In genomic region chr2:48448274-48449061, GRCh38 we compare ENCODE assay signal across 8 cellular contexts. TPM values are rescaled to one million over a fixed set of nuclear protein-coding genes. Genes with fewer than 3 reads are reported as not detected.
DNase-seq lines count a peak whose midpoint lies in the region; ATAC-seq and TF ChIP-seq lines count a peak whose summit lies in the region.

No MANE protein-coding gene starts in this region.

- H3K4me2 ChIP-seq in BLaER1 treated with 17β-estradiol and CSF1 and Interleukin-3, amounts not matched to agents 10 nM and 100 nM = peak overlapping the region; percentile 45 to 79 (median 70); a peak in 21 of 22 replicates

- peak overlapping the region; percentile 96 for H3K27ac Mint-ChIP-seq in activated naive CD8-positive, alpha-beta T cell treated with anti-CD3 and anti-CD28 coated beads, Interleukin-2, amount 10 ng/mL, durations not matched to agents 7 days and 5 days

- H3K36me3 Mint-ChIP-seq in activated naive CD8-positive, alpha-beta T cell treated with anti-CD3 and anti-CD28 coated beads, Interleukin-2, amount 10 ng/mL, durations not matched to agents 7 days and 5 days = peaks cover 26% of the 10 kb centered on the region

- 1 to 12% methylated on average over 5 of the region's 5 CpGs for WGBS in lung, 2 donors

- POLR2A ChIA-PET in activated naive CD8-positive, alpha-beta T cell treated with anti-CD3 and anti-CD28 coated beads, Interleukin-2, amount 10 ng/mL, durations not matched to agents 7 days and 5 days (lab: Charles Lee) = interaction anchor here (0.6 to 2.7 kb wide), 7 partner anchors 10 to 666 kb away, joined by 3 to 13 read pairs (median 4); partner anchors contain the start of gene MSH6

- peak overlapping the region in 10 of 11 experiments; percentile 0 to 85 (median 76); a peak in 20 of 22 replicates for H3K27ac ChIP-seq in BLaER1 treated with 17β-estradiol and CSF1 and Interleukin-3, amounts not matched to agents 10 nM and 100 nM
- peak overlapping the region in 1 of 2 donors; percentile 50 for H3K27ac ChIP-seq in lung (ENCODE audit: low read depth in 1 of 2, low read length in 1 of 2)

- no peaks in the 10 kb centered on the region for H3K27me3 Mint-ChIP-seq in activated naive CD8-positive, alpha-beta T cell treated with anti-CD3 and anti-CD28 coated beads, Interleukin-2, amount 10 ng/mL, durations not matched to agents 7 days and 5 days

- DNase-seq in HS-5 (ENCODE audit: low read depth) = peak; percentile 38
- DNase-seq in activated naive CD8-positive, alpha-beta T cell treated with anti-CD3 and anti-CD28 coated beads, Interleukin-2, amount 10 ng/mL, durations not matched to agents 7 days and 5 days = no peak
- DNase-seq in lung (ENCODE audit: low spot score) = no peak
- no peak for DNase-seq in NCI-H1436 treated with DMSO at 0.1 percent for 48 hours (lab: John Stamatoyannopoulos, UW)
- DNase-seq in posterior vena cava (ENCODE audit: low spot score) = no peak
- no peak for DNase-seq in activated CD4-positive, alpha-beta T cell treated with anti-CD3 and anti-CD28 coated beads, Interleukin-2, amount 50 U/mL, for 4 hours

- peaks cover 57% of the 10 kb centered on the region for H3K4me1 Mint-ChIP-seq in activated naive CD8-positive, alpha-beta T cell treated with anti-CD3 and anti-CD28 coated beads, Interleukin-2, amount 10 ng/mL, durations not matched to agents 7 days and 5 days

- H3K9me3 Mint-ChIP-seq in activated naive CD8-positive, alpha-beta T cell treated with anti-CD3 and anti-CD28 coated beads, Interleukin-2, amount 10 ng/mL, durations not matched to agents 7 days and 5 days = no peaks in the 10 kb centered on the region

- H3K4me3 Mint-ChIP-seq in activated naive CD8-positive, alpha-beta T cell treated with anti-CD3 and anti-CD28 coated beads, Interleukin-2, amount 10 ng/mL, durations not matched to agents 7 days and 5 days = peak overlapping the region; percentile 85

- H3K36me3 ChIP-seq in BLaER1 treated with 17β-estradiol and CSF1 and Interleukin-3, amounts not matched to agents 10 nM and 100 nM = peaks cover 23 to 45% (median 29%) of the 10 kb centered on the region in 11 experiments
- H3K36me3 ChIP-seq in lung (ENCODE audit: control insufficient read depth in 2 of 2, insufficient read depth in 2 of 2, low read length in 2 of 2) = peaks cover 5% of the 10 kb centered on the region in 2 donors

- H3K4me1 ChIP-seq in BLaER1 treated with 17β-estradiol and CSF1 and Interleukin-3, amounts not matched to agents 10 nM and 100 nM = peaks cover 51 to 73% (median 59%) of the 10 kb centered on the region in 10 experiments
- peaks cover 4 to 9% of the 10 kb centered on the region in 2 donors for H3K4me1 ChIP-seq in lung (ENCODE audit: control insufficient read depth in 2 of 2, insufficient read depth in 2 of 2, low read length in 2 of 2)

- H3K4me3 ChIP-seq in BLaER1 treated with 17β-estradiol and CSF1 and Interleukin-3, amounts not matched to agents 10 nM and 100 nM = peak overlapping the region in 6 of 10 experiments; percentile 9 to 48 (median 22); a peak in 6 of 20 replicates
- H3K4me3 ChIP-seq in lung = no peak overlapping the region

- peaks cover 0 to 46% (median 0%) of the 10 kb centered on the region in 11 experiments; a peak in 3 of 22 replicates for H4K20me1 ChIP-seq in BLaER1 treated with 17β-estradiol and CSF1 and Interleukin-3, amounts not matched to agents 10 nM and 100 nM

- ATAC-seq in GM19372 (IDR thresholded peaks at IDR 0.05; ENCODE audit: low read depth, unreplicated experiment) = peak; percentile 70
- ATAC-seq in activated naive CD8-positive, alpha-beta T cell treated with anti-CD3 and anti-CD28 coated beads, Interleukin-2, amount 10 ng/mL, durations not matched to agents 7 days and 5 days (ENCODE audit: low read depth) = peak; percentile 83
- peak; percentile 43 for ATAC-seq in lung (ENCODE audit: insufficient read depth, low FRiP score)

- H3K27me3 ChIP-seq in BLaER1 treated with 17β-estradiol and CSF1 and Interleukin-3, amounts not matched to agents 10 nM and 100 nM = no peaks in the 10 kb centered on the region
- no peaks in the 10 kb centered on the region for H3K27me3 ChIP-seq in lung (ENCODE audit: control insufficient read depth, insufficient read depth)

- peak overlapping the region in 10 of 11 experiments; percentile 32 to 65 (median 58); a peak in 19 of 22 replicates for H3K9ac ChIP-seq in BLaER1 treated with 17β-estradiol and CSF1 and Interleukin-3, amounts not matched to agents 10 nM and 100 nM

- no peak for TF ChIP-seq CTCF in lung (IDR thresholded peaks at IDR 0.05; ENCODE audit: control extremely low read depth, extremely low read depth)

- H3K9me3 ChIP-seq in BLaER1 treated with 17β-estradiol and CSF1 and Interleukin-3, amounts not matched to agents 10 nM and 100 nM (replicated peaks in 1 of 11) = no peaks in the 10 kb centered on the region
- no peaks in the 10 kb centered on the region for H3K9me3 ChIP-seq in lung (ENCODE audit: control insufficient read depth in 2 of 2, insufficient read depth in 1 of 2, low read length in 1 of 2)

- intact Hi-C loops in posterior vena cava (cut with DNase I) = no loop called here

RNA-seq across cellular contexts. Expression of gene PPP1R21, which starts 7.9 kb away (rescaled TPM):
- 10 to 100 TPM; 52.7 to 53.5 TPM for total RNA-seq in activated naive CD8-positive, alpha-beta T cell treated with anti-CD3 and anti-CD28 coated beads, Interleukin-2, amount 10 ng/mL, durations not matched to agents 7 days and 5 days
- total RNA-seq in lung = 10 to 100 TPM; 21.6 to 43.3 TPM
- polyA plus RNA-seq in lung = 10 to 100 TPM; 16.4 to 31.5 TPM
- total RNA-seq in posterior vena cava = 10 to 100 TPM; 32.0 to 36.6 TPM
